Comparison of ENCODE assay signal across 13 cellular contexts in the genomic region with DNA sequence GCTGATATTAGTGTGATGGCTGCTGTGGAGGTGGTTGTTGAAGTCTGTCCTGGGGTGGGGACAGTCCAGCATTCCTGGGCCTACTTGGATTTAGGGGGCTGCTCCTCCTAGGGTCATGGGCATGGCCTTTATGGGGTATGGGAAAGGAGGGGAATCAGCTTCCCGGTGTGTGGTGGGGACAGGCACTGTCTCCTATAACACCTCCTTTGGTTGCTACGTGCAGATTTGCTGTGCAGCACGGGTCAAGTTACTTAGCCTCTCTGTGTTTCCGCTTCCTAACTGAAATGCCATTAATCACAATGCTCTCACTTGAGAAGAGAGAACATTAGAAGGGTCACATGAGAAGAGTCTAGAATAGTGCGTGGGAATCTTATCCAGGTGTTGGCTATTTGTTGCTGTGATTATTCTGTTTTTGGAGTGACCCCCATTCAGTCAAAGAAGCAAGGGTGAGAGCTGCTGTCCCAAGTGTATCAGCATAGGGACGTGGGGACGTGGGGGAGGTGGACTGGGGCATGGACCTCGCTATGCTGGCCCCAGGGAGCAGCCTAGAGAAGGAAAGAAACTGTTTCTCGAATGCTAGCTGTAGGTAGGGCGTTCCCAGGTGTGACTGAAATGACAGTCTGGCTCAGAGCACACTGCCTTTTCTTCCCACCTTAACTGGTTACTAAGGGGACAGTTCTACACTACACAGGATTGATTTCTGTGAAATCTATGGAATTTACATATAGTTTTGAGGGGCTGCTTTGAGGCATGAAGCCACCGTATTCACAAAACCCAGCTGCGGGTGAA. TPM values are rescaled to one million over a fixed set of nuclear protein-coding genes. Genes with fewer than 3 reads are reported as not detected.
A peak's percentile ranks its signal among the peaks of the same experiment; 100 is the strongest.
DNase-seq lines count a peak whose midpoint lies in the region; ATAC-seq and TF ChIP-seq lines count a peak whose summit lies in the region.
"Had no signal": no experiment of that assay in that cellular context is flagged by ENCODE, and none has a peak within 500 bp of the region (broad histone marks: within the 10 kb centered on the region; RNA-seq: fewer than 3 reads in every experiment).

No MANE protein-coding gene starts in this region.

- H3K9me3 ChIP-seq in mucosa of descending colon (no peaks in the 10 kb centered on the region), tibial nerve (no peaks in the 10 kb centered on the region)
- H3K9me3 ChIP-seq: ovary had no signal

- peak; percentile 89 for ATAC-seq in mucosa of descending colon
- no peak for ATAC-seq in HG03571 (IDR thresholded peaks at IDR 0.05; ENCODE audit: unreplicated experiment)
- no peak for ATAC-seq in GM21786 (IDR thresholded peaks at IDR 0.05; ENCODE audit: unreplicated experiment)
- ATAC-seq: SK-N-SH treated with all-trans-retinoic acid at 6 μM for 48 hours had no signal

- TF ChIP-seq EP300 in tibial nerve (IDR thresholded peaks at IDR 0.05) = no peak

- DNase-seq in HT-29 (ENCODE audit: low spot score) (peak; percentile 15), mucosa of descending colon (peak in 2 of 3 donors; percentile 59 to 64), tibial nerve (ENCODE audit: low spot score in 2 of 2) (no peak), NOMO-1 (lab: John Stamatoyannopoulos, UW; ENCODE audit: unreplicated experiment in 2 of 2) (no peak)
- DNase-seq: activated CD4-positive, alpha-beta memory T cell treated with anti-CD3 and anti-CD28 coated beads for 36 hours; activated T-cell treated with anti-CD3 and anti-CD28 coated beads, Interleukin-2, amount 50 U/mL, for 48 hours; DND-41; NCI-H187 treated with DMSO at 0.1 percent for 48 hours; ovary had no signal

- H3K36me3 ChIP-seq in mucosa of descending colon (ENCODE audit: low read depth) (no peaks in the 10 kb centered on the region), tibial nerve (no peaks in the 10 kb centered on the region)
- H3K36me3 ChIP-seq: ovary had no signal

- 61 to 68% methylated on average over 12 of the region's 12 CpGs for WGBS in tibial nerve, 2 donors

- H3K4me1 ChIP-seq in mucosa of descending colon (ENCODE audit: low read depth) = peaks cover 49% of the 10 kb centered on the region
- H3K4me1 ChIP-seq in tibial nerve = peaks cover 3 to 92% (median 59%) of the 10 kb centered on the region in 4 donors

- H3K4me3 ChIP-seq in mucosa of descending colon = no peak overlapping the region
- H3K4me3 ChIP-seq in tibial nerve = no peak overlapping the region
- H3K4me3 ChIP-seq: ovary had no signal

- intact Hi-C loops in mucosa of descending colon (cut with DNase I, micrococcal nuclease) = no loop called here

- TF ChIP-seq CTCF in mucosa of descending colon (IDR thresholded peaks at IDR 0.05) (no peak), tibial nerve (IDR thresholded peaks at IDR 0.05) (no peak)

- TF ChIP-seq POLR2A in tibial nerve (IDR thresholded peaks at IDR 0.05) = no peak

- H3K27ac ChIP-seq in cingulate gyrus (ENCODE audit: low read depth, low read length) = peak overlapping the region; percentile 10
- peak overlapping the region; percentile 34 to 97 (median 82) for H3K27ac ChIP-seq in tibial nerve
- H3K27ac ChIP-seq: ovary had no signal

- no peaks in the 10 kb centered on the region for H3K27me3 ChIP-seq in tibial nerve
- H3K27me3 ChIP-seq: ovary had no signal

RNA-seq across cellular contexts. Expression of a gene that starts 19.9 kb away (rescaled TPM):
- total RNA-seq in HT-29 (2014; rRNA removed; shearing (Covaris generic)) = 28.7 and 32.8 TPM in 2 replicates
- total RNA-seq in mucosa of descending colon (10 to 100 TPM; 39.8 to 69.2 (median 40.7) TPM), tibial nerve (100 to 1,000 TPM in 3 of 4 donors, 10 to 100 TPM in 1; 51.8 to 108 (median 105) TPM)

RNA-seq across cellular contexts. Expression of a gene that starts 59.0 kb away (rescaled TPM):
- 0.15 TPM in 1 of 2 replicates, not detected in the other for total RNA-seq in HT-29 (2014; rRNA removed; shearing (Covaris generic))
- total RNA-seq in mucosa of descending colon = 1 to 10 TPM in 2 of 3 donors, under 1 TPM in 1; 0.20 to 6.8 (median 2.1) TPM
- 10 to 100 TPM; 24.6 to 95.2 (median 67.8) TPM for total RNA-seq in tibial nerve

Comparison
In these comparisons a context has a peak if more than half of its experiments do, and no peak if none do; other contexts are left out.
1. DNase-seq: peak in HT-29 (single experiment) and mucosa of descending colon (2 of 3); none in tibial nerve (0 of 2) and NOMO-1 (0 of 2).